ENCODE assay signal across 1 cellular context in the genomic region with DNA sequence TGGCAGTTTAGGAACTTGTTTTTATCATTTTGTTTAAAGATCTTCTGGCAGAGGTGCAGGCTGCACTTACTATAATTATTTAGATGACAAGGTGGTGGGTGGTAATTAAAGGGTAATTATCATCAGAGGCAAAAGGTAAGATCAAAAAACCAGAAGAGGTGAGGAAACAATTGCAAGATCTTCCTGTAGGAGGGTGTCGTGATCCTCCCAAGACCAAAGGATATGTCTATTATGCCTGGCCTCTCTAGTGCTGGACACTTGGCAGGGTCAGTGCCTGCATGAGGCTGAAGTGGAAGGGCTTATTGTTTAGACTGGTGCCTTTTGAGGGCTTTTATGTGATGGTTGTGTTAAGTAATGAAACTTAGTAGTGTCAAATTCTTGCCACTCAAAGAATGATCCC.
TF ChIP-seq lines count a peak whose summit lies in the region.

No MANE protein-coding gene starts in this region.

TF ChIP-seq in H1, 55 proteins besides CTCF, POLR2A, EP300 and RAD21 (continued from another document):
- TF ChIP-seq, protein P1, sequence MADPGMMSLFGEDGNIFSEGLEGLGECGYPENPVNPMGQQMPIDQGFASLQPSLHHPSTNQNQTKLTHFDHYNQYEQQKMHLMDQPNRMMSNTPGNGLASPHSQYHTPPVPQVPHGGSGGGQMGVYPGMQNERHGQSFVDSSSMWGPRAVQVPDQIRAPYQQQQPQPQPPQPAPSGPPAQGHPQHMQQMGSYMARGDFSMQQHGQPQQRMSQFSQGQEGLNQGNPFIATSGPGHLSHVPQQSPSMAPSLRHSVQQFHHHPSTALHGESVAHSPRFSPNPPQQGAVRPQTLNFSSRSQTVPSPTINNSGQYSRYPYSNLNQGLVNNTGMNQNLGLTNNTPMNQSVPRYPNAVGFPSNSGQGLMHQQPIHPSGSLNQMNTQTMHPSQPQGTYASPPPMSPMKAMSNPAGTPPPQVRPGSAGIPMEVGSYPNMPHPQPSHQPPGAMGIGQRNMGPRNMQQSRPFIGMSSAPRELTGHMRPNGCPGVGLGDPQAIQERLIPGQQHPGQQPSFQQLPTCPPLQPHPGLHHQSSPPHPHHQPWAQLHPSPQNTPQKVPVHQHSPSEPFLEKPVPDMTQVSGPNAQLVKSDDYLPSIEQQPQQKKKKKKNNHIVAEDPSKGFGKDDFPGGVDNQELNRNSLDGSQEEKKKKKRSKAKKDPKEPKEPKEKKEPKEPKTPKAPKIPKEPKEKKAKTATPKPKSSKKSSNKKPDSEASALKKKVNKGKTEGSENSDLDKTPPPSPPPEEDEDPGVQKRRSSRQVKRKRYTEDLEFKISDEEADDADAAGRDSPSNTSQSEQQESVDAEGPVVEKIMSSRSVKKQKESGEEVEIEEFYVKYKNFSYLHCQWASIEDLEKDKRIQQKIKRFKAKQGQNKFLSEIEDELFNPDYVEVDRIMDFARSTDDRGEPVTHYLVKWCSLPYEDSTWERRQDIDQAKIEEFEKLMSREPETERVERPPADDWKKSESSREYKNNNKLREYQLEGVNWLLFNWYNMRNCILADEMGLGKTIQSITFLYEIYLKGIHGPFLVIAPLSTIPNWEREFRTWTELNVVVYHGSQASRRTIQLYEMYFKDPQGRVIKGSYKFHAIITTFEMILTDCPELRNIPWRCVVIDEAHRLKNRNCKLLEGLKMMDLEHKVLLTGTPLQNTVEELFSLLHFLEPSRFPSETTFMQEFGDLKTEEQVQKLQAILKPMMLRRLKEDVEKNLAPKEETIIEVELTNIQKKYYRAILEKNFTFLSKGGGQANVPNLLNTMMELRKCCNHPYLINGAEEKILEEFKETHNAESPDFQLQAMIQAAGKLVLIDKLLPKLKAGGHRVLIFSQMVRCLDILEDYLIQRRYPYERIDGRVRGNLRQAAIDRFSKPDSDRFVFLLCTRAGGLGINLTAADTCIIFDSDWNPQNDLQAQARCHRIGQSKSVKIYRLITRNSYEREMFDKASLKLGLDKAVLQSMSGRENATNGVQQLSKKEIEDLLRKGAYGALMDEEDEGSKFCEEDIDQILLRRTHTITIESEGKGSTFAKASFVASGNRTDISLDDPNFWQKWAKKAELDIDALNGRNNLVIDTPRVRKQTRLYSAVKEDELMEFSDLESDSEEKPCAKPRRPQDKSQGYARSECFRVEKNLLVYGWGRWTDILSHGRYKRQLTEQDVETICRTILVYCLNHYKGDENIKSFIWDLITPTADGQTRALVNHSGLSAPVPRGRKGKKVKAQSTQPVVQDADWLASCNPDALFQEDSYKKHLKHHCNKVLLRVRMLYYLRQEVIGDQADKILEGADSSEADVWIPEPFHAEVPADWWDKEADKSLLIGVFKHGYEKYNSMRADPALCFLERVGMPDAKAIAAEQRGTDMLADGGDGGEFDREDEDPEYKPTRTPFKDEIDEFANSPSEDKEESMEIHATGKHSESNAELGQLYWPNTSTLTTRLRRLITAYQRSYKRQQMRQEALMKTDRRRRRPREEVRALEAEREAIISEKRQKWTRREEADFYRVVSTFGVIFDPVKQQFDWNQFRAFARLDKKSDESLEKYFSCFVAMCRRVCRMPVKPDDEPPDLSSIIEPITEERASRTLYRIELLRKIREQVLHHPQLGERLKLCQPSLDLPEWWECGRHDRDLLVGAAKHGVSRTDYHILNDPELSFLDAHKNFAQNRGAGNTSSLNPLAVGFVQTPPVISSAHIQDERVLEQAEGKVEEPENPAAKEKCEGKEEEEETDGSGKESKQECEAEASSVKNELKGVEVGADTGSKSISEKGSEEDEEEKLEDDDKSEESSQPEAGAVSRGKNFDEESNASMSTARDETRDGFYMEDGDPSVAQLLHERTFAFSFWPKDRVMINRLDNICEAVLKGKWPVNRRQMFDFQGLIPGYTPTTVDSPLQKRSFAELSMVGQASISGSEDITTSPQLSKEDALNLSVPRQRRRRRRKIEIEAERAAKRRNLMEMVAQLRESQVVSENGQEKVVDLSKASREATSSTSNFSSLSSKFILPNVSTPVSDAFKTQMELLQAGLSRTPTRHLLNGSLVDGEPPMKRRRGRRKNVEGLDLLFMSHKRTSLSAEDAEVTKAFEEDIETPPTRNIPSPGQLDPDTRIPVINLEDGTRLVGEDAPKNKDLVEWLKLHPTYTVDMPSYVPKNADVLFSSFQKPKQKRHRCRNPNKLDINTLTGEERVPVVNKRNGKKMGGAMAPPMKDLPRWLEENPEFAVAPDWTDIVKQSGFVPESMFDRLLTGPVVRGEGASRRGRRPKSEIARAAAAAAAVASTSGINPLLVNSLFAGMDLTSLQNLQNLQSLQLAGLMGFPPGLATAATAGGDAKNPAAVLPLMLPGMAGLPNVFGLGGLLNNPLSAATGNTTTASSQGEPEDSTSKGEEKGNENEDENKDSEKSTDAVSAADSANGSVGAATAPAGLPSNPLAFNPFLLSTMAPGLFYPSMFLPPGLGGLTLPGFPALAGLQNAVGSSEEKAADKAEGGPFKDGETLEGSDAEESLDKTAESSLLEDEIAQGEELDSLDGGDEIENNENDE (IDR thresholded peaks at IDR 0.05; ENCODE audit: insufficient replicate concordance, low read length) = no peak
TF ChIP-seq in H1: peak in this region for 0.
